In the genomic region with DNA sequence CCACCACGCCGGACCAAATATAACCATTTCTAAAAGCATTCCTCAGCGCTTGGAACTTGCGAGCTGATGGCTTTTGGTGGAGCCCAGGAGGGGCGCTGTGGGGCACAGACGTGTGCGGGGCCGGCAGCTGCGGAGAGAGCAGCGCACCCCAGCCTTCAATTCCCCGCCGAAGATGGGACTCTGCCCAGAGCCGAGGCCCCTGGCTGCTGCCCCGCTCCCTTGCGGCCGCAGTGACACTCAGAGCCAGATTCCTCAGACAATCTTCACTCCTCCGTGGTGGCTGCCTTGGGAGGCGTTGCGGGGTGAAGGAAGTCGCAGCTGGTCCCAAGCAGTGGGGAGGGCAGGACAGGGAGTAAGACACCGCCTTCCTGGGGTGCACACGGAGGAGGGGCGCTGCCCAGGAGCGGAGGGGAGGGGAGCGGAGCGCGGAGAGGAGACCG, we compare ENCODE assay signal across 8 cellular contexts.
DNase-seq lines count a peak whose midpoint lies in the region; ATAC-seq and TF ChIP-seq lines count a peak whose summit lies in the region.

No MANE protein-coding gene starts in this region.

- peaks cover 16% of the 10 kb centered on the region for H3K4me1 Mint-ChIP-seq in endothelial cell (ENCODE audit: unreplicated experiment)

- no peaks in the 10 kb centered on the region for H3K36me3 ChIP-seq in lung (ENCODE audit: control insufficient read depth in 2 of 2, insufficient read depth in 2 of 2, low read length in 2 of 2)

- H3K4me1 ChIP-seq in lung (ENCODE audit: control insufficient read depth in 2 of 2, insufficient read depth in 2 of 2, low read length in 2 of 2), result peaks cover 2 to 3% of the 10 kb centered on the region in 2 donors

- no peaks in the 10 kb centered on the region for H3K9me3 ChIP-seq in lung (ENCODE audit: control insufficient read depth in 2 of 2, insufficient read depth in 1 of 2, low read length in 1 of 2)

- peaks cover 9% of the 10 kb centered on the region for H3K36me3 Mint-ChIP-seq in endothelial cell (ENCODE audit: low read depth, unreplicated experiment)

- no peak overlapping the region for H3K27ac Mint-ChIP-seq in endothelial cell (ENCODE audit: unreplicated experiment)

- WGBS in lung, 2 donors, result 1% methylated on average over 27 to 28 of the region's 28 CpGs

- no peaks in the 10 kb centered on the region for H3K27me3 ChIP-seq in lung (ENCODE audit: control insufficient read depth, insufficient read depth)

- no peaks in the 10 kb centered on the region for H3K9me3 Mint-ChIP-seq in endothelial cell (ENCODE audit: unreplicated experiment)

- ATAC-seq in lung (ENCODE audit: insufficient read depth, low FRiP score) (peak; percentile 49), GM21526 (IDR thresholded peaks at IDR 0.05; ENCODE audit: low FRiP score, unreplicated experiment) (no peak)

- peak; percentile 21 for TF ChIP-seq CTCF in endothelial cell (IDR thresholded peaks at IDR 0.05; ENCODE audit: unreplicated experiment)
- peak; percentile 30 for TF ChIP-seq CTCF in lung (IDR thresholded peaks at IDR 0.05; ENCODE audit: control extremely low read depth, extremely low read depth)

- peak overlapping the region in 1 of 2 donors; percentile 6 for H3K27ac ChIP-seq in lung (ENCODE audit: low read depth in 1 of 2, low read length in 1 of 2)

- H3K4me3 ChIP-seq in lung, result no peak overlapping the region

- DNase-seq in COLO668 (lab: John Stamatoyannopoulos, UW; ENCODE audit: unreplicated experiment) (peak; percentile 62), HK-2 (ENCODE audit: unreplicated experiment) (peak; percentile 37), endothelial cell (ENCODE audit: low spot score) (peak; percentile 64), lung (ENCODE audit: low spot score) (no peak), SK-N-DZ (ENCODE audit: low spot score) (no peak)
- peak; percentile 80 for DNase-seq in activated CD8-positive, alpha-beta memory T cell treated with anti-CD3 and anti-CD28 coated beads for 24 hours
- peak; percentile 17 to 33 (median 25) for DNase-seq in stimulated activated CD4-positive, alpha-beta T cell treated with anti-CD3 and anti-CD28 coated beads, TNF-alpha, amount 100 ng/mL, for 4 hours (ENCODE audit: low read depth in 3 of 3)

- peak overlapping the region; percentile 83 for H3K4me3 Mint-ChIP-seq in endothelial cell (ENCODE audit: unreplicated experiment)

- peaks cover 39% of the 10 kb centered on the region for H3K27me3 Mint-ChIP-seq in endothelial cell (ENCODE audit: unreplicated experiment)

Comparison
In these comparisons a context has a peak if more than half of its experiments do, and no peak if none do; other contexts are left out.
1. DNase-seq: peak in COLO668 (single experiment), HK-2 (single experiment), activated CD8-positive, alpha-beta memory T cell treated with anti-CD3 and anti-CD28 coated beads for 24 hours (single experiment), endothelial cell (single experiment) and stimulated activated CD4-positive, alpha-beta T cell treated with anti-CD3 and anti-CD28 coated beads, TNF-alpha, amount 100 ng/mL, for 4 hours (3 of 3); none in lung (single experiment) and SK-N-DZ (single experiment).